In the genomic region with DNA sequence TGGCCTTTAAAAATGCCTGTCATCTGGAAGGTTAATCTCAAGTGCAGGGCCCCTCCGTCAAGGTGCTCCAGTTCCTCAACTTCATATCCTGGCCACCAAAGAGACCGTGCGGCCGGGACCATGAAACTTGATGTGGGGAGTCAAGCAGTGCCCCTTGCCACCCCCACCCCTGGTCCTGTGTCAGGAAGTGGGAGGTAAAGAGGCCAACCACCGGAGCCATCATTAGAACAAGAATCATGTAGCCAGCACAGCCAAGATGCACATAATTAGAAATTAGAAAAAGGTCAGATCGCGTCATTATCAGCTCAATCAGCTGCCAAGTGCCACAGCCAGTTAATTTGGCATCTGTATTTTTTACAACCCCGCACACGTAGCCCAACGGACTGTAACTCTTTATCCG, we compare ENCODE assay signal across 2 cellular contexts.
TF ChIP-seq lines count a peak whose summit lies in the region.

No MANE protein-coding gene starts in this region.

TF ChIP-seq in IMR-90, 13 proteins besides CTCF, POLR2A, EP300 and RAD21:
- TF ChIP-seq FOS (IDR thresholded peaks at IDR 0.05; ENCODE audit: low read depth, low read length) (no peak), MAZ (IDR thresholded peaks at IDR 0.05; ENCODE audit: borderline replicate concordance, low read depth, low read length) (no peak), CHD1 (IDR thresholded peaks at IDR 0.05; ENCODE audit: low read depth, low read length) (no peak), BHLHE40 (IDR thresholded peaks at IDR 0.05; ENCODE audit: low read depth, low read length) (no peak), RCOR1 (IDR thresholded peaks at IDR 0.05; ENCODE audit: insufficient replicate concordance, low read length) (no peak), CEBPB (IDR thresholded peaks at IDR 0.05; ENCODE audit: low read depth, low read length) (no peak), RFX5 (IDR thresholded peaks at IDR 0.05; ENCODE audit: low read depth, low read length) (no peak), NFE2L2 (IDR thresholded peaks at IDR 0.05; ENCODE audit: low read depth, low read length) (no peak), MAFK (IDR thresholded peaks at IDR 0.05; ENCODE audit: low read depth, low read length) (no peak), MXI1 (IDR thresholded peaks at IDR 0.05; ENCODE audit: borderline replicate concordance, low read depth, low read length) (no peak), SMC3 (IDR thresholded peaks at IDR 0.05; ENCODE audit: low read depth, low read length) (no peak)
- TF ChIP-seq, protein P1, sequence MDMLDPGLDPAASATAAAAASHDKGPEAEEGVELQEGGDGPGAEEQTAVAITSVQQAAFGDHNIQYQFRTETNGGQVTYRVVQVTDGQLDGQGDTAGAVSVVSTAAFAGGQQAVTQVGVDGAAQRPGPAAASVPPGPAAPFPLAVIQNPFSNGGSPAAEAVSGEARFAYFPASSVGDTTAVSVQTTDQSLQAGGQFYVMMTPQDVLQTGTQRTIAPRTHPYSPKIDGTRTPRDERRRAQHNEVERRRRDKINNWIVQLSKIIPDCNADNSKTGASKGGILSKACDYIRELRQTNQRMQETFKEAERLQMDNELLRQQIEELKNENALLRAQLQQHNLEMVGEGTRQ (IDR thresholded peaks at IDR 0.05; ENCODE audit: low read depth, low read length), result no peak
- TF ChIP-seq, protein P2, sequence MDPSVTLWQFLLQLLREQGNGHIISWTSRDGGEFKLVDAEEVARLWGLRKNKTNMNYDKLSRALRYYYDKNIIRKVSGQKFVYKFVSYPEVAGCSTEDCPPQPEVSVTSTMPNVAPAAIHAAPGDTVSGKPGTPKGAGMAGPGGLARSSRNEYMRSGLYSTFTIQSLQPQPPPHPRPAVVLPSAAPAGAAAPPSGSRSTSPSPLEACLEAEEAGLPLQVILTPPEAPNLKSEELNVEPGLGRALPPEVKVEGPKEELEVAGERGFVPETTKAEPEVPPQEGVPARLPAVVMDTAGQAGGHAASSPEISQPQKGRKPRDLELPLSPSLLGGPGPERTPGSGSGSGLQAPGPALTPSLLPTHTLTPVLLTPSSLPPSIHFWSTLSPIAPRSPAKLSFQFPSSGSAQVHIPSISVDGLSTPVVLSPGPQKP (IDR thresholded peaks at IDR 0.05; ENCODE audit: borderline replicate concordance, low read depth, low read length), result no peak

TF ChIP-seq in H1, 55 proteins besides CTCF, POLR2A, EP300 and RAD21:
- TF ChIP-seq CBX5 (IDR thresholded peaks at IDR 0.05; ENCODE audit: low read depth, low read length), result no peak
- TF ChIP-seq, protein P1 (IDR thresholded peaks at IDR 0.05; ENCODE audit: low read length), result no peak
- TF ChIP-seq RNF2 (IDR thresholded peaks at IDR 0.05; ENCODE audit: borderline replicate concordance, low read depth, low read length, missing control alignments, poor library complexity, severe bottlenecking), result no peak
- TF ChIP-seq TAF1 (IDR thresholded peaks at IDR 0.05; ENCODE audit: low read depth, low read length), result no peak
- no peak for TF ChIP-seq NRF1 (IDR thresholded peaks at IDR 0.05; ENCODE audit: low read depth, low read length)
- no peak for TF ChIP-seq HDAC2 (IDR thresholded peaks at IDR 0.05; ENCODE audit: borderline replicate concordance in 1 of 2, low read depth in 2 of 2, low read length in 2 of 2)
- TF ChIP-seq, protein P3, sequence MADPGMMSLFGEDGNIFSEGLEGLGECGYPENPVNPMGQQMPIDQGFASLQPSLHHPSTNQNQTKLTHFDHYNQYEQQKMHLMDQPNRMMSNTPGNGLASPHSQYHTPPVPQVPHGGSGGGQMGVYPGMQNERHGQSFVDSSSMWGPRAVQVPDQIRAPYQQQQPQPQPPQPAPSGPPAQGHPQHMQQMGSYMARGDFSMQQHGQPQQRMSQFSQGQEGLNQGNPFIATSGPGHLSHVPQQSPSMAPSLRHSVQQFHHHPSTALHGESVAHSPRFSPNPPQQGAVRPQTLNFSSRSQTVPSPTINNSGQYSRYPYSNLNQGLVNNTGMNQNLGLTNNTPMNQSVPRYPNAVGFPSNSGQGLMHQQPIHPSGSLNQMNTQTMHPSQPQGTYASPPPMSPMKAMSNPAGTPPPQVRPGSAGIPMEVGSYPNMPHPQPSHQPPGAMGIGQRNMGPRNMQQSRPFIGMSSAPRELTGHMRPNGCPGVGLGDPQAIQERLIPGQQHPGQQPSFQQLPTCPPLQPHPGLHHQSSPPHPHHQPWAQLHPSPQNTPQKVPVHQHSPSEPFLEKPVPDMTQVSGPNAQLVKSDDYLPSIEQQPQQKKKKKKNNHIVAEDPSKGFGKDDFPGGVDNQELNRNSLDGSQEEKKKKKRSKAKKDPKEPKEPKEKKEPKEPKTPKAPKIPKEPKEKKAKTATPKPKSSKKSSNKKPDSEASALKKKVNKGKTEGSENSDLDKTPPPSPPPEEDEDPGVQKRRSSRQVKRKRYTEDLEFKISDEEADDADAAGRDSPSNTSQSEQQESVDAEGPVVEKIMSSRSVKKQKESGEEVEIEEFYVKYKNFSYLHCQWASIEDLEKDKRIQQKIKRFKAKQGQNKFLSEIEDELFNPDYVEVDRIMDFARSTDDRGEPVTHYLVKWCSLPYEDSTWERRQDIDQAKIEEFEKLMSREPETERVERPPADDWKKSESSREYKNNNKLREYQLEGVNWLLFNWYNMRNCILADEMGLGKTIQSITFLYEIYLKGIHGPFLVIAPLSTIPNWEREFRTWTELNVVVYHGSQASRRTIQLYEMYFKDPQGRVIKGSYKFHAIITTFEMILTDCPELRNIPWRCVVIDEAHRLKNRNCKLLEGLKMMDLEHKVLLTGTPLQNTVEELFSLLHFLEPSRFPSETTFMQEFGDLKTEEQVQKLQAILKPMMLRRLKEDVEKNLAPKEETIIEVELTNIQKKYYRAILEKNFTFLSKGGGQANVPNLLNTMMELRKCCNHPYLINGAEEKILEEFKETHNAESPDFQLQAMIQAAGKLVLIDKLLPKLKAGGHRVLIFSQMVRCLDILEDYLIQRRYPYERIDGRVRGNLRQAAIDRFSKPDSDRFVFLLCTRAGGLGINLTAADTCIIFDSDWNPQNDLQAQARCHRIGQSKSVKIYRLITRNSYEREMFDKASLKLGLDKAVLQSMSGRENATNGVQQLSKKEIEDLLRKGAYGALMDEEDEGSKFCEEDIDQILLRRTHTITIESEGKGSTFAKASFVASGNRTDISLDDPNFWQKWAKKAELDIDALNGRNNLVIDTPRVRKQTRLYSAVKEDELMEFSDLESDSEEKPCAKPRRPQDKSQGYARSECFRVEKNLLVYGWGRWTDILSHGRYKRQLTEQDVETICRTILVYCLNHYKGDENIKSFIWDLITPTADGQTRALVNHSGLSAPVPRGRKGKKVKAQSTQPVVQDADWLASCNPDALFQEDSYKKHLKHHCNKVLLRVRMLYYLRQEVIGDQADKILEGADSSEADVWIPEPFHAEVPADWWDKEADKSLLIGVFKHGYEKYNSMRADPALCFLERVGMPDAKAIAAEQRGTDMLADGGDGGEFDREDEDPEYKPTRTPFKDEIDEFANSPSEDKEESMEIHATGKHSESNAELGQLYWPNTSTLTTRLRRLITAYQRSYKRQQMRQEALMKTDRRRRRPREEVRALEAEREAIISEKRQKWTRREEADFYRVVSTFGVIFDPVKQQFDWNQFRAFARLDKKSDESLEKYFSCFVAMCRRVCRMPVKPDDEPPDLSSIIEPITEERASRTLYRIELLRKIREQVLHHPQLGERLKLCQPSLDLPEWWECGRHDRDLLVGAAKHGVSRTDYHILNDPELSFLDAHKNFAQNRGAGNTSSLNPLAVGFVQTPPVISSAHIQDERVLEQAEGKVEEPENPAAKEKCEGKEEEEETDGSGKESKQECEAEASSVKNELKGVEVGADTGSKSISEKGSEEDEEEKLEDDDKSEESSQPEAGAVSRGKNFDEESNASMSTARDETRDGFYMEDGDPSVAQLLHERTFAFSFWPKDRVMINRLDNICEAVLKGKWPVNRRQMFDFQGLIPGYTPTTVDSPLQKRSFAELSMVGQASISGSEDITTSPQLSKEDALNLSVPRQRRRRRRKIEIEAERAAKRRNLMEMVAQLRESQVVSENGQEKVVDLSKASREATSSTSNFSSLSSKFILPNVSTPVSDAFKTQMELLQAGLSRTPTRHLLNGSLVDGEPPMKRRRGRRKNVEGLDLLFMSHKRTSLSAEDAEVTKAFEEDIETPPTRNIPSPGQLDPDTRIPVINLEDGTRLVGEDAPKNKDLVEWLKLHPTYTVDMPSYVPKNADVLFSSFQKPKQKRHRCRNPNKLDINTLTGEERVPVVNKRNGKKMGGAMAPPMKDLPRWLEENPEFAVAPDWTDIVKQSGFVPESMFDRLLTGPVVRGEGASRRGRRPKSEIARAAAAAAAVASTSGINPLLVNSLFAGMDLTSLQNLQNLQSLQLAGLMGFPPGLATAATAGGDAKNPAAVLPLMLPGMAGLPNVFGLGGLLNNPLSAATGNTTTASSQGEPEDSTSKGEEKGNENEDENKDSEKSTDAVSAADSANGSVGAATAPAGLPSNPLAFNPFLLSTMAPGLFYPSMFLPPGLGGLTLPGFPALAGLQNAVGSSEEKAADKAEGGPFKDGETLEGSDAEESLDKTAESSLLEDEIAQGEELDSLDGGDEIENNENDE (IDR thresholded peaks at IDR 0.05; ENCODE audit: insufficient replicate concordance, low read length), result no peak
